Comparison of ENCODE assay signal across 9 cellular contexts in the genomic region with DNA sequence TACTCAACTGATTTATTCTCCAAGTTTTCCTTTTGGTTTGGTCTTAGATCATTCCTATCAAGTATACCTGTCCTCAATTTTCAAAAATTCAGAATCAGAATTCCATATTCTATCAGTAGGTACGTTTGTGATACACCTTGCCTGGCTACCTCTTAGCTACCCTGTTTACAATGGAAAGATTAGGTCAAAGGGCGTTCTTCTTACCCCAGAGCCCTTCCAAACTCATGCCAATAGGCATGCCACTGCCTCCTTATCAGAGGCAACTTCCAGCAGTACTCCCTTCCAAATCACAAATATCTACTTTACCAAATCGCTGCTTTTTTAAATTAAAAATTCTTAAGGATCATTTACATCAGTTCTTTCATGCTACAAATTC. TPM values are rescaled to one million over a fixed set of nuclear protein-coding genes. Genes with fewer than 3 reads are reported as not detected.
DNase-seq lines count a peak whose midpoint lies in the region; ATAC-seq, FAIRE-seq and TF ChIP-seq lines count a peak whose summit lies in the region.
"Had no signal": no experiment of that assay in that cellular context is flagged by ENCODE, and none has a peak within 500 bp of the region (broad histone marks: within the 10 kb centered on the region; RNA-seq: fewer than 3 reads in every experiment).

No MANE protein-coding gene starts in this region.

- peaks cover 38 to 44% (median 41%) of the 10 kb centered on the region in 11 experiments for H3K36me3 ChIP-seq in BLaER1 treated with 17β-estradiol and CSF1 and Interleukin-3, amounts not matched to agents 10 nM and 100 nM
- peaks cover 3 to 31% (median 17%) of the 10 kb centered on the region in 4 experiments; a peak in 6 of 8 replicates for H3K36me3 ChIP-seq in H1 (ENCODE audit: control insufficient read depth in 2 of 4, insufficient read depth in 4 of 4, low read length in 3 of 4)
- H3K36me3 ChIP-seq in neural cell (ENCODE audit: insufficient read depth, low read length), result peaks cover 7% of the 10 kb centered on the region

- DNase-seq in NAMALWA (ENCODE audit: low spot score), result peak; percentile 10
- no peak for DNase-seq in H1 (ENCODE audit: low read depth in 1 of 2, low spot score in 2 of 2)
- no peak for DNase-seq in amygdala (lab: John Stamatoyannopoulos, UW)
- DNase-seq in iPS-NIHi11 (ENCODE audit: low spot score), result no peak

- H3K56ac ChIP-seq in H1 (replicated peaks; ENCODE audit: insufficient read length, low read depth, low read length), result no peak overlapping the region

- TF ChIP-seq CTCF in H1 (IDR thresholded peaks at IDR 0.05; ENCODE audit: control extremely low read depth in 1 of 3, insufficient read depth in 1 of 3, low read depth in 1 of 3, low read length in 3 of 3) (no peak), neural cell (IDR thresholded peaks at IDR 0.05; ENCODE audit: poor library complexity, severe bottlenecking) (no peak)

- peaks cover 3% of the 10 kb centered on the region for H3K23me2 ChIP-seq in H1 (ENCODE audit: low read depth, low read length)

- no peak overlapping the region for H4K91ac ChIP-seq in H1 (replicated peaks; ENCODE audit: insufficient read length, low read length)

- no peak for ATAC-seq in HG03139 (IDR thresholded peaks at IDR 0.05; ENCODE audit: unreplicated experiment)
- no peak for ATAC-seq in GM18868 (IDR thresholded peaks at IDR 0.05; ENCODE audit: unreplicated experiment)

- no peak for FAIRE-seq in H1 (lab: Jason Lieb, UNC)

- H2AK5ac ChIP-seq in H1 (ENCODE audit: low read depth, low read length), result no peak overlapping the region

- H2AFZ ChIP-seq in H1 (ENCODE audit: low read length) (no peak overlapping the region), neural cell (ENCODE audit: low read depth, low read length) (peak overlapping the region; percentile 7)

- H3K4me3 ChIP-seq in BLaER1 treated with 17β-estradiol and CSF1 and Interleukin-3, amounts not matched to agents 10 nM and 100 nM, result peak overlapping the region; percentile 76 to 90 (median 84)
- H3K4me3 ChIP-seq in H1 (ENCODE audit: extremely low read depth in 1 of 4, insufficient read depth in 2 of 4, low read depth in 3 of 4, low read length in 4 of 4), result peak overlapping the region; percentile 72 to 83 (median 74); a peak in 7 of 8 replicates
- H3K4me3 ChIP-seq in neural cell (ENCODE audit: low read length), result peak overlapping the region; percentile 93

- H3F3A ChIP-seq in neural cell (ENCODE audit: insufficient read depth, low read length, poor library complexity, severe bottlenecking), result peaks cover 7% of the 10 kb centered on the region

- no peak overlapping the region for H4K5ac ChIP-seq in H1 (ENCODE audit: insufficient read length, low read depth, low read length)

- peaks cover 25 to 61% (median 28%) of the 10 kb centered on the region in 10 experiments for H3K4me1 ChIP-seq in BLaER1 treated with 17β-estradiol and CSF1 and Interleukin-3, amounts not matched to agents 10 nM and 100 nM
- H3K4me1 ChIP-seq in H1 (replicated peaks in 1 of 4; ENCODE audit: control insufficient read depth in 3 of 4, insufficient read depth in 4 of 4, low read length in 3 of 4), result peaks cover 0 to 8% (median 3%) of the 10 kb centered on the region in 4 experiments; a peak in 2 of 7 replicates

- no peak overlapping the region for H2BK120ac ChIP-seq in H1 (replicated peaks; ENCODE audit: low read depth, low read length)

- no peak overlapping the region for H3K14ac ChIP-seq in H1 (ENCODE audit: insufficient read length)

- H3K27ac ChIP-seq in BLaER1 treated with 17β-estradiol and CSF1 and Interleukin-3, amounts not matched to agents 10 nM and 100 nM, result peak overlapping the region; percentile 75 to 98 (median 85); a peak in 20 of 22 replicates
- H3K27ac ChIP-seq in H1 (ENCODE audit: low read depth, low read length), result no peak overlapping the region
- no peak overlapping the region for H3K27ac ChIP-seq in neural cell (ENCODE audit: low read length)

- H3K4ac ChIP-seq in H1 (replicated peaks; ENCODE audit: insufficient read length, low read depth, low read length), result no peak overlapping the region

- no peak overlapping the region for H3K23ac ChIP-seq in H1 (ENCODE audit: insufficient read length)

- no peak overlapping the region for H2BK12ac ChIP-seq in H1 (ENCODE audit: low read depth, low read length)

- H4K8ac ChIP-seq in H1 (ENCODE audit: extremely low read depth, insufficient read depth, low read length), result no peak overlapping the region

- H3K79me2 ChIP-seq in H1 (ENCODE audit: control insufficient read depth in 1 of 2, insufficient read depth in 2 of 2, low read length in 2 of 2), result peaks cover 0 to 14% of the 10 kb centered on the region in 2 experiments; a peak in 2 of 4 replicates
- peaks cover 14% of the 10 kb centered on the region for H3K79me2 ChIP-seq in neural cell (replicated peaks; ENCODE audit: insufficient read depth, low read length)

- H3K4me2 ChIP-seq in BLaER1 treated with 17β-estradiol and CSF1 and Interleukin-3, amounts not matched to agents 10 nM and 100 nM, result peak overlapping the region; percentile 87 to 99 (median 95)
- H3K4me2 ChIP-seq in H1 (ENCODE audit: insufficient read depth in 1 of 2, low read depth in 2 of 2, low read length in 2 of 2), result peak overlapping the region; percentile 71 to 74
- H3K4me2 ChIP-seq in neural cell (ENCODE audit: low read length), result peak overlapping the region; percentile 93

- H2BK20ac ChIP-seq in H1 (ENCODE audit: low read length), result no peak overlapping the region

- TF ChIP-seq RAD21 in H1 (IDR thresholded peaks at IDR 0.05 in 1 of 2, conservative IDR thresholded peaks at IDR 0.05 in 1 of 2; ENCODE audit: low read depth in 2 of 2, low read length in 2 of 2) (no peak), neural cell (conservative IDR thresholded peaks at IDR 0.05) (no peak)

- CTCF ChIA-PET in H1 (lab: Charles Lee; ENCODE audit: partially characterized antibody), result interaction anchor here (1.7 kb wide), 1 partner anchor 12 kb away, joined by 11 read pairs; no protein-coding TSS in a partner anchor

- H3K27me3 ChIP-seq in BLaER1 treated with 17β-estradiol and CSF1 and Interleukin-3, amounts not matched to agents 10 nM and 100 nM, result no peaks in the 10 kb centered on the region
- H3K27me3 ChIP-seq in H1 (replicated peaks in 1 of 4; ENCODE audit: control insufficient read depth in 3 of 4, extremely low read depth in 1 of 4, insufficient read depth in 3 of 4, low read length in 3 of 4) (no peaks in the 10 kb centered on the region), neural cell (ENCODE audit: insufficient read depth, low read depth, low read length) (no peaks in the 10 kb centered on the region)

- H3K9ac ChIP-seq in BLaER1 treated with 17β-estradiol and CSF1 and Interleukin-3, amounts not matched to agents 10 nM and 100 nM, result peak overlapping the region; percentile 77 to 93 (median 87)
- H3K9ac ChIP-seq in H1 (replicated peaks in 1 of 4; ENCODE audit: extremely low read depth in 1 of 4, low read depth in 3 of 4, low read length in 3 of 4) (peak overlapping the region in 1 of 4 experiments; percentile 58; a peak in 2 of 7 replicates), neural cell (ENCODE audit: low read length) (peak overlapping the region; percentile 73)

- no peaks in the 10 kb centered on the region for H3K79me1 ChIP-seq in H1 (ENCODE audit: low read depth, low read length)

- no peak; a peak in 1 of 3 replicates for TF ChIP-seq POLR2A in H1 (IDR thresholded peaks at IDR 0.05; ENCODE audit: control extremely low read depth in 1 of 2, low read depth in 2 of 2, low read length in 2 of 2)

- no peaks in the 10 kb centered on the region for H3K9me3 ChIP-seq in BLaER1 treated with 17β-estradiol and CSF1 and Interleukin-3, amounts not matched to agents 10 nM and 100 nM (replicated peaks in 1 of 11)
- H3K9me3 ChIP-seq in H1 (ENCODE audit: insufficient read depth in 2 of 2, low read depth in 1 of 2, low read length in 1 of 2) (no peaks in the 10 kb centered on the region), neural cell (ENCODE audit: low read length) (no peaks in the 10 kb centered on the region)

- no peak overlapping the region for H3K18ac ChIP-seq in H1 (ENCODE audit: extremely low read depth, low read length)

- no peaks in the 10 kb centered on the region for H3K9me2 ChIP-seq in neural cell (ENCODE audit: insufficient read depth, low read length)

- TF ChIP-seq EP300 in H1 (IDR thresholded peaks at IDR 0.05; ENCODE audit: borderline replicate concordance in 1 of 2, low read depth in 2 of 2, low read length in 2 of 2) (no peak), neural cell (conservative IDR thresholded peaks at IDR 0.05; ENCODE audit: poor library complexity, severe bottlenecking) (no peak)

- peaks cover 7 to 52% (median 39%) of the 10 kb centered on the region in 11 experiments; a peak in 19 of 22 replicates for H4K20me1 ChIP-seq in BLaER1 treated with 17β-estradiol and CSF1 and Interleukin-3, amounts not matched to agents 10 nM and 100 nM
- H4K20me1 ChIP-seq in H1 (replicated peaks in 1 of 2; ENCODE audit: control insufficient read depth in 1 of 2, insufficient read depth in 2 of 2, low read length in 2 of 2), result peaks cover 1 to 3% of the 10 kb centered on the region in 2 experiments
- H4K20me1 ChIP-seq in neural cell (ENCODE audit: insufficient read depth), result no peaks in the 10 kb centered on the region

- no peak overlapping the region for H2BK15ac ChIP-seq in H1 (ENCODE audit: low read length)

- WGBS in H1 (ENCODE audit: extremely low coverage in 1 of 2, insufficient coverage in 1 of 2, insufficient read length in 1 of 2, insufficient replicate concordance in 2 of 2, low coverage in 1 of 2, low lambda C conversion rate in 2 of 2, missing lambda C conversion rate in 1 of 2), 2 experiments, result 56 to 100% methylated on average over 1 to 3 of the region's 3 CpGs

- POLR2A ChIA-PET in H1 (lab: Charles Lee; ENCODE audit: partially characterized antibody), result no interaction called here

- no peak overlapping the region for H2BK5ac ChIP-seq in H1 (ENCODE audit: low read depth, low read length)

RNA-seq across cellular contexts. Expression of a gene that starts 1.0 kb away (rescaled TPM):
- 33.4 and 33.9 TPM in 2 replicates for total RNA-seq in H1 (2021; fragmentation: NEBNext Ultra II Directional; extraction: Animal tissue kit (Norgen Biotek cat#: 25700))
- polyA plus RNA-seq in H1 (2011; rRNA removed) (23.1 and 30.4 TPM in 2 replicates), neural cell (3.2 and 3.4 TPM in 2 replicates)
- 21.1 TPM for polyA plus RNA-seq in H1 (2011; cell fraction: cytosol; rRNA removed)
- polyA plus RNA-seq in H1 (2011; cell fraction: nucleus; rRNA removed), result 16.3 TPM
- polyA plus RNA-seq in H1 (2012, experiment 1 of 2), result 18.6 to 26.8 TPM (median 22.5 TPM) in 4 replicates
- 7.8 TPM for polyA plus RNA-seq in H1 (2012, experiment 2 of 2)
- 21.3 TPM for polyA plus RNA-seq in H1 (2013, experiment 1 of 2)
- 22.3 TPM for polyA plus RNA-seq in H1 (2013, experiment 2 of 2)
- polyA minus RNA-seq in H1 (2011; rRNA and poly(A)+ RNA removed), result 19.8 and 20.7 TPM in 2 replicates
- 12.7 TPM for polyA minus RNA-seq in H1 (2011; cell fraction: cytosol; rRNA and poly(A)+ RNA removed)
- polyA minus RNA-seq in H1 (2011; cell fraction: nucleus; rRNA and poly(A)+ RNA removed), result 14.3 TPM
- polyA minus RNA-seq in neural cell, result 5.8 and 8.0 TPM in 2 replicates

RNA-seq across cellular contexts. Expression of a gene that starts 45.8 kb away (rescaled TPM):
- total RNA-seq in H1 (2021; fragmentation: NEBNext Ultra II Directional; extraction: Animal tissue kit (Norgen Biotek cat#: 25700)), result not detected in 2 replicates
- not detected in 2 replicates for polyA plus RNA-seq in H1 (2011; rRNA removed)
- not detected for polyA plus RNA-seq in H1 (2011; cell fraction: cytosol; rRNA removed)
- polyA plus RNA-seq in H1 (2011; cell fraction: nucleus; rRNA removed), result not detected
- polyA plus RNA-seq in H1 (2012, experiment 1 of 2), result not detected in 4 replicates
- polyA plus RNA-seq in H1 (2012, experiment 2 of 2), result not detected
- polyA plus RNA-seq in H1 (2013, experiment 1 of 2), result not detected
- polyA plus RNA-seq in H1 (2013, experiment 2 of 2), result not detected
- not detected in 2 replicates for polyA minus RNA-seq in H1 (2011; rRNA and poly(A)+ RNA removed)
- polyA minus RNA-seq in H1 (2011; cell fraction: cytosol; rRNA and poly(A)+ RNA removed), result not detected
- not detected for polyA minus RNA-seq in H1 (2011; cell fraction: nucleus; rRNA and poly(A)+ RNA removed)
- not detected in 2 replicates for polyA plus RNA-seq in neural cell
- not detected in 2 replicates for polyA minus RNA-seq in neural cell
- total RNA-seq: myocyte had no signal

RNA-seq across cellular contexts. Expression of a gene that starts 52.2 kb away (rescaled TPM):
- total RNA-seq in H1 (2021; fragmentation: NEBNext Ultra II Directional; extraction: Animal tissue kit (Norgen Biotek cat#: 25700)), result 41.2 and 43.1 TPM in 2 replicates
- 10.8 and 13.2 TPM in 2 replicates for polyA plus RNA-seq in H1 (2011; rRNA removed)
- 15.2 TPM for polyA plus RNA-seq in H1 (2011; cell fraction: cytosol; rRNA removed)
- polyA plus RNA-seq in H1 (2011; cell fraction: nucleus; rRNA removed), result 17.0 TPM
- 22.2 to 30.6 TPM (median 26.0 TPM) in 4 replicates for polyA plus RNA-seq in H1 (2012, experiment 1 of 2)
- 3.5 TPM for polyA plus RNA-seq in H1 (2012, experiment 2 of 2)
- polyA plus RNA-seq in H1 (2013, experiment 1 of 2), result 21.7 TPM
- polyA plus RNA-seq in H1 (2013, experiment 2 of 2), result 21.0 TPM
- 30.5 and 33.6 TPM in 2 replicates for polyA minus RNA-seq in H1 (2011; rRNA and poly(A)+ RNA removed)
- 16.4 TPM for polyA minus RNA-seq in H1 (2011; cell fraction: cytosol; rRNA and poly(A)+ RNA removed)
- polyA minus RNA-seq in H1 (2011; cell fraction: nucleus; rRNA and poly(A)+ RNA removed), result 21.8 TPM
- 24.4 and 25.7 TPM in 2 replicates for polyA plus RNA-seq in neural cell
- polyA minus RNA-seq in neural cell, result 51.9 and 57.3 TPM in 2 replicates

Comparison
In these comparisons a context has a peak if more than half of its experiments do, and no peak if none do; other contexts are left out.
1. H3K27ac ChIP-seq: peak in BLaER1 treated with 17β-estradiol and CSF1 and Interleukin-3, amounts not matched to agents 10 nM and 100 nM (11 of 11); none in H1 (single experiment) and neural cell (single experiment).
2. Peak in every context shown above with its lines, with median percentiles within 50 percentile points of each other: H3K4me2 ChIP-seq and H3K4me3 ChIP-seq.